12 cellular contexts compared by ENCODE assay signal in genomic region chr17:12637015-12637414, GRCh38. TPM values are rescaled to one million over a fixed set of nuclear protein-coding genes. Genes with fewer than 3 reads are reported as not detected.
DNase-seq lines count a peak whose midpoint lies in the region; ATAC-seq and TF ChIP-seq lines count a peak whose summit lies in the region.
"Had no signal": no experiment of that assay in that cellular context is flagged by ENCODE, and none has a peak within 500 bp of the region (broad histone marks: within the 10 kb centered on the region; RNA-seq: fewer than 3 reads in every experiment).

No MANE protein-coding gene starts in this region.

- in situ Hi-C loops in gastrocnemius medialis (cut with MboI; ENCODE audit: low sequenced_read_pairs in 4 of 4) = no loop called here

- H3K27ac ChIP-seq in gastrocnemius medialis = no peak overlapping the region
- H3K27ac ChIP-seq: dorsolateral prefrontal cortex had no signal

- TF ChIP-seq CTCF in epithelial cell of proximal tubule (conservative IDR thresholded peaks at IDR 0.05; ENCODE audit: low read depth, low read length) (no peak), gastrocnemius medialis (IDR thresholded peaks at IDR 0.05 in 4 of 5, conservative IDR thresholded peaks at IDR 0.05 in 1 of 5) (no peak)

- TF ChIP-seq POLR2A in gastrocnemius medialis (IDR thresholded peaks at IDR 0.05) = no peak

- H3K36me3 ChIP-seq in gastrocnemius medialis = no peaks in the 10 kb centered on the region

- DNase-seq in GM03348 (ENCODE audit: low spot score) (peak; percentile 64), NOMO-1 treated with DMSO at 0.1 percent for 48 hours (lab: John Stamatoyannopoulos, UW; ENCODE audit: unreplicated experiment) (peak; percentile 61), epithelial cell of proximal tubule (ENCODE audit: low read depth) (peak; percentile 10), renal cortical epithelial cell (ENCODE audit: low read depth) (peak; percentile 84), gastrocnemius medialis (no peak)
- no peak for DNase-seq in activated CD4-positive, alpha-beta T cell treated with anti-CD3 and anti-CD28 coated beads, Interleukin-2, amount 50 U/mL, for 48 hours
- DNase-seq in stimulated activated CD4-positive, alpha-beta T cell treated with anti-CD3 and anti-CD28 coated beads, Interleukin-4, amount 100 ng/mL, for 1 hour = no peak
- DNase-seq: activated T-cell treated with anti-CD3 and anti-CD28 coated beads, Interleukin-2, amount 50 U/mL, for 4 hours; T-helper 2 cell had no signal

- H3K27me3 ChIP-seq in gastrocnemius medialis = no peaks in the 10 kb centered on the region

- H3K9me3 ChIP-seq in gastrocnemius medialis = no peaks in the 10 kb centered on the region

- intact Hi-C loops in gastrocnemius medialis (cut with DNase I; ENCODE audit: low total_unique reads) = no loop called here

- no peaks in the 10 kb centered on the region for H3K4me1 ChIP-seq in gastrocnemius medialis

- ATAC-seq in HG03045 (IDR thresholded peaks at IDR 0.05; ENCODE audit: unreplicated experiment) (no peak), gastrocnemius medialis (no peak)
- ATAC-seq: activated T-cell treated with anti-CD3 and anti-CD28 coated beads, Interleukin-2, amount 50 U/mL, for 4 hours had no signal

- H3K4me3 ChIP-seq in epithelial cell of proximal tubule (ENCODE audit: low read depth, low read length) (no peak overlapping the region), gastrocnemius medialis (no peak overlapping the region)
- H3K4me3 ChIP-seq: dorsolateral prefrontal cortex had no signal

RNA-seq across cellular contexts. Expression of gene MYOCD, which starts 28.7 kb away (rescaled TPM):
- total RNA-seq in epithelial cell of proximal tubule (0.36 and 2.2 TPM in 2 replicates), renal cortical epithelial cell (not detected in 2 replicates), gastrocnemius medialis (1 to 10 TPM in 2 of 4 donors, under 1 TPM in 2; 0.36 to 2.7 (median 1.2) TPM)
- total RNA-seq: pulmonary artery endothelial cell had no signal

Comparison
In these comparisons a context has a peak if more than half of its experiments do, and no peak if none do; other contexts are left out.
1. DNase-seq: peak in GM03348 (single experiment), NOMO-1 treated with DMSO at 0.1 percent for 48 hours (single experiment), epithelial cell of proximal tubule (single experiment) and renal cortical epithelial cell (single experiment); none in activated CD4-positive, alpha-beta T cell treated with anti-CD3 and anti-CD28 coated beads, Interleukin-2, amount 50 U/mL, for 48 hours (0 of 2), gastrocnemius medialis (0 of 2) and stimulated activated CD4-positive, alpha-beta T cell treated with anti-CD3 and anti-CD28 coated beads, Interleukin-4, amount 100 ng/mL, for 1 hour (single experiment).